In genomic region chr3:104503022-104503421, GRCh38 we compare ENCODE assay signal across 9 cellular contexts.
"Had no signal": no experiment of that assay in that cellular context is flagged by ENCODE, and none has a peak within 500 bp of the region (broad histone marks: within the 10 kb centered on the region; RNA-seq: fewer than 3 reads in every experiment).

No MANE protein-coding gene starts in this region.

- H2AFZ ChIP-seq: GM23248 had no signal

- H3K27ac ChIP-seq: GM23248, HL-60 had no signal

- H3K36me3 ChIP-seq: HAP-1 had no signal

- H3K27ac Mint-ChIP-seq: HFFc6, IgD-negative memory B cell had no signal

- H3K4me1 ChIP-seq: HAP-1 had no signal

- DNase-seq: GM23248, GOT3, H7, HFFc6 had no signal

- H3K4me3 Mint-ChIP-seq: HFFc6, IgD-negative memory B cell had no signal

- H3K27me3 Mint-ChIP-seq: IgD-negative memory B cell had no signal

- H3K9me3 Mint-ChIP-seq: HFFc6 had no signal

- H3K9ac ChIP-seq: GM23248 had no signal

- H3K9me3 ChIP-seq: HAP-1 had no signal

- ATAC-seq: HCT116, HepG2 had no signal

- FAIRE-seq: HepG2 had no signal

- H3K4me3 ChIP-seq: GM23248, HAP-1 had no signal
